Comparison of ENCODE assay signal across 1 cellular context in the genomic region with DNA sequence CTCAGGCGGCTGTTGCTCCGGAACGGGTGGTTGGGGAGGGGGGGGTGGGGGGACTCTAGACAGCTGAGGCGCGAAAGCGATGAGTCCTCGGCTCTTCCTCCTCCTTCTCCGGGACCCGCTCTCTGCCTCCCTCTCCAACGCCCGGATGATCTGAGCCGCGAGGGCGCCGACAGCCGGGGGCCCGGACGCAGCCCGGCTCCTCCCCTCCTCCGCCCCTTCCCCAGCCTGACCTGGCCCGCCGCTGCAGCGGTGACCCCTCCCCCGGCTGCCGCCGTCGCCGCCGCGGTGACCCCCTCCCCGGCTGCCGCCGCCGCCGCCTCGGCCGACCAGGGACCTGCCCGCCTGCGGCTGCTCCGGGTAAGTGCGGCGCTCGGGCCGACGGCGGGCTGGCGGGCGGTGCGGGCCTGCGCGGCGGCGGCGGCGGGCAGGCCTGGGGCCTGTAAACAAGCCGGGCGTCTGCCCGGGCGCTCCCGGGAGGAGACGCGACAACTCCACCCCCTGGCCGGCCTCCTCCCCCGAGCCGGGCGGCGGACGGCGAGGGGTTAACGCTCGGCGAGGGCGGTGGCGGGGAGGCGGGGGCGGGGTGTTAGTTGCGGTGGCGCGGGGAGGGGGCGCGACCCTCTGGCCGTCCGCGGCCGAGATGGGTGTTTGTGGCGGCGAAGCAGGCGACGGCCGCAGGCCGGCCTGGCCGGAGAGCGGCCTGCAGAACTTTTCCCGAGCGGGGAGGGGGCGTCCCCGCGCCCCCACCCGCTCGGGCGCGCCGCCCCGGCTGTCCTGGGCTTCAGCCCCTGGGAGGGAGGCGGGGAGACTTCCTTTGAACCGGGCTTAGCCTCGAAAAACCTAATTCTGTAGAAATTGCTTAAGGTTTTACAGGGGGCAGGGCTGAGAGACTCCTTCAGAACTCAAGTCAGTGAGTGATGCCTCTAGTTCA.
TF ChIP-seq lines count a peak whose summit lies in the region.

No MANE protein-coding gene starts in this region.

TF ChIP-seq in IMR-90, 13 proteins besides CTCF, POLR2A, EP300 and RAD21:
- no peak for TF ChIP-seq SMC3 (IDR thresholded peaks at IDR 0.05; ENCODE audit: low read depth, low read length)
- no peak for TF ChIP-seq MXI1 (IDR thresholded peaks at IDR 0.05; ENCODE audit: borderline replicate concordance, low read depth, low read length)
- TF ChIP-seq MAZ (IDR thresholded peaks at IDR 0.05; ENCODE audit: borderline replicate concordance, low read depth, low read length) = peak; percentile 69; the same call in 1 of the 2 replicates
- TF ChIP-seq CHD1 (IDR thresholded peaks at IDR 0.05; ENCODE audit: low read depth, low read length) = no peak
- no peak for TF ChIP-seq RCOR1 (IDR thresholded peaks at IDR 0.05; ENCODE audit: insufficient replicate concordance, low read length)
TF ChIP-seq in IMR-90: peak in this region for 1.
